In genomic region chr19:51607920-51608562, GRCh38 we compare ENCODE assay signal across 1 cellular context.
TF ChIP-seq lines count a peak whose summit lies in the region.

No MANE protein-coding gene starts in this region.

TF ChIP-seq in HepG2, 621 proteins besides CTCF, POLR2A, EP300 and RAD21 (continued from another document and continues in another):
- TF ChIP-seq ZBTB10 (CRISPR knock-in tag; IDR thresholded peaks at IDR 0.05; ENCODE audit: borderline replicate concordance) = peak; percentile 77; the same call in 1 of the 2 replicates
- 0 out of 2 replicates have a peak, but pooled peaks have one; percentile 81 for TF ChIP-seq BRCA1 (CRISPR knock-in tag; IDR thresholded peaks at IDR 0.05)
- TF ChIP-seq KDM4B (CRISPR knock-in tag; IDR thresholded peaks at IDR 0.05) = peak; percentile 83
- TF ChIP-seq KDM2A (CRISPR knock-in tag; IDR thresholded peaks at IDR 0.05; ENCODE audit: borderline replicate concordance, low read depth) = peak; percentile 87
- TF ChIP-seq ZNF720 (CRISPR knock-in tag; IDR thresholded peaks at IDR 0.05) = 0 out of 2 replicates have a peak, but pooled peaks have one; percentile 70
- TF ChIP-seq, protein P1, sequence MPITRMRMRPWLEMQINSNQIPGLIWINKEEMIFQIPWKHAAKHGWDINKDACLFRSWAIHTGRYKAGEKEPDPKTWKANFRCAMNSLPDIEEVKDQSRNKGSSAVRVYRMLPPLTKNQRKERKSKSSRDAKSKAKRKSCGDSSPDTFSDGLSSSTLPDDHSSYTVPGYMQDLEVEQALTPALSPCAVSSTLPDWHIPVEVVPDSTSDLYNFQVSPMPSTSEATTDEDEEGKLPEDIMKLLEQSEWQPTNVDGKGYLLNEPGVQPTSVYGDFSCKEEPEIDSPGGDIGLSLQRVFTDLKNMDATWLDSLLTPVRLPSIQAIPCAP (CRISPR knock-in tag; IDR thresholded peaks at IDR 0.05; ENCODE audit: low read depth) = no peak
- TF ChIP-seq AGO2 (optimal IDR thresholded peaks at IDR 0.05; ENCODE audit: low read depth, low read length) = no peak
- TF ChIP-seq NFE2L1 (CRISPR knock-in tag; IDR thresholded peaks at IDR 0.05; ENCODE audit: borderline replicate concordance) = no peak
- no peak for TF ChIP-seq ZNF775 (CRISPR knock-in tag; IDR thresholded peaks at IDR 0.05; ENCODE audit: borderline replicate concordance)
- TF ChIP-seq SOX13 (IDR thresholded peaks at IDR 0.05) = no peak
- TF ChIP-seq SOX13 (CRISPR knock-in tag; conservative IDR thresholded peaks at IDR 0.05 in 1 of 2, IDR thresholded peaks at IDR 0.05 in 1 of 2) = peak in 1 of 2 experiments; percentile 69; a peak in 2 of 4 replicates
- no peak for TF ChIP-seq AFF4 (CRISPR knock-in tag; IDR thresholded peaks at IDR 0.05)
- no peak for TF ChIP-seq CHD2 (IDR thresholded peaks at IDR 0.05; ENCODE audit: low read depth, low read length)
- TF ChIP-seq FOSL2 (CRISPR knock-in tag; IDR thresholded peaks at IDR 0.05) = peak; percentile 50
- peak; percentile 99 for TF ChIP-seq ZNF232 (CRISPR knock-in tag; IDR thresholded peaks at IDR 0.05; ENCODE audit: borderline replicate concordance)
- TF ChIP-seq, protein P2, sequence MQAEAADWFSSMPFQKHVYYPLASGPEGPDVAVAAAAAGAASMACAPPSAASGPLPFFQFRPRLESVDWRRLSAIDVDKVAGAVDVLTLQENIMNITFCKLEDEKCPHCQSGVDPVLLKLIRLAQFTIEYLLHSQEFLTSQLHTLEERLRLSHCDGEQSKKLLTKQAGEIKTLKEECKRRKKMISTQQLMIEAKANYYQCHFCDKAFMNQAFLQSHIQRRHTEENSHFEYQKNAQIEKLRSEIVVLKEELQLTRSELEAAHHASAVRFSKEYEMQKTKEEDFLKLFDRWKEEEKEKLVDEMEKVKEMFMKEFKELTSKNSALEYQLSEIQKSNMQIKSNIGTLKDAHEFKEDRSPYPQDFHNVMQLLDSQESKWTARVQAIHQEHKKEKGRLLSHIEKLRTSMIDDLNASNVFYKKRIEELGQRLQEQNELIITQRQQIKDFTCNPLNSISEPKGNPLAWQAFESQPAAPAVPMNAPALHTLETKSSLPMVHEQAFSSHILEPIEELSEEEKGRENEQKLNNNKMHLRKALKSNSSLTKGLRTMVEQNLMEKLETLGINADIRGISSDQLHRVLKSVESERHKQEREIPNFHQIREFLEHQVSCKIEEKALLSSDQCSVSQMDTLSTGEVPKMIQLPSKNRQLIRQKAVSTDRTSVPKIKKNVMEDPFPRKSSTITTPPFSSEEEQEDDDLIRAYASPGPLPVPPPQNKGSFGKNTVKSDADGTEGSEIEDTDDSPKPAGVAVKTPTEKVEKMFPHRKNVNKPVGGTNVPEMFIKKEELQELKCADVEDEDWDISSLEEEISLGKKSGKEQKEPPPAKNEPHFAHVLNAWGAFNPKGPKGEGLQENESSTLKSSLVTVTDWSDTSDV (CRISPR knock-in tag; IDR thresholded peaks at IDR 0.05) = peak; percentile 72; the same call in 1 of the 2 replicates
- peak; percentile 59; the same call in 1 of the 2 replicates for TF ChIP-seq SPEN (CRISPR knock-in tag; IDR thresholded peaks at IDR 0.05; ENCODE audit: low read depth)
- peak; percentile 68; the same call in 1 of the 2 replicates for TF ChIP-seq ZNF205 (CRISPR knock-in tag; IDR thresholded peaks at IDR 0.05)
- peak; percentile 96 for TF ChIP-seq ZNF792 (CRISPR knock-in tag; IDR thresholded peaks at IDR 0.05)
- TF ChIP-seq RERE (CRISPR knock-in tag; IDR thresholded peaks at IDR 0.05; ENCODE audit: low read depth) = peak; percentile 48; the same call in 1 of the 2 replicates
- TF ChIP-seq, protein P3, sequence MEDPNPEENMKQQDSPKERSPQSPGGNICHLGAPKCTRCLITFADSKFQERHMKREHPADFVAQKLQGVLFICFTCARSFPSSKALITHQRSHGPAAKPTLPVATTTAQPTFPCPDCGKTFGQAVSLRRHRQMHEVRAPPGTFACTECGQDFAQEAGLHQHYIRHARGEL (CRISPR knock-in tag; IDR thresholded peaks at IDR 0.05) = no peak
- peak; percentile 83; the same call in 1 of the 2 replicates for TF ChIP-seq ZNF563 (CRISPR knock-in tag; IDR thresholded peaks at IDR 0.05)
- peak; percentile 75; the same call in 1 of the 2 replicates for TF ChIP-seq ZNF709 (CRISPR knock-in tag; IDR thresholded peaks at IDR 0.05)
- TF ChIP-seq, protein P4, sequence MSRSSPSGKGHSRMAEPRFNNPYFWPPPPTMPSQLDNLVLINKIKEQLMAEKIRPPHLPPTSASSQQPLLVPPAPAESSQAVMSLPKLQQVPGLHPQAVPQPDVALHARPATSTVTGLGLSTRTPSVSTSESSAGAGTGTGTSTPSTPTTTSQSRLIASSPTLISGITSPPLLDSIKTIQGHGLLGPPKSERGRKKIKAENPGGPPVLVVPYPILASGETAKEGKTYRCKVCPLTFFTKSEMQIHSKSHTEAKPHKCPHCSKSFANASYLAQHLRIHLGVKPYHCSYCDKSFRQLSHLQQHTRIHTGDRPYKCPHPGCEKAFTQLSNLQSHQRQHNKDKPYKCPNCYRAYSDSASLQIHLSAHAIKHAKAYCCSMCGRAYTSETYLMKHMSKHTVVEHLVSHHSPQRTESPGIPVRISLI (CRISPR knock-in tag; IDR thresholded peaks at IDR 0.05; ENCODE audit: borderline replicate concordance) = no peak
- peak; percentile 47; the same call in 1 of the 2 replicates for TF ChIP-seq ZNF136 (CRISPR knock-in tag; IDR thresholded peaks at IDR 0.05; ENCODE audit: low read depth)
- no peak for TF ChIP-seq GFI1 (CRISPR knock-in tag; IDR thresholded peaks at IDR 0.05; ENCODE audit: borderline replicate concordance)
- no peak for TF ChIP-seq TBL1XR1 (IDR thresholded peaks at IDR 0.05; ENCODE audit: borderline replicate concordance, low read length, partially characterized antibody)
- peak; percentile 97 for TF ChIP-seq KLF6 (CRISPR knock-in tag; IDR thresholded peaks at IDR 0.05)
- no peak for TF ChIP-seq LCORL (IDR thresholded peaks at IDR 0.05)
- TF ChIP-seq LCORL (CRISPR knock-in tag; IDR thresholded peaks at IDR 0.05) = no peak
- no peak for TF ChIP-seq NR1H2 (CRISPR knock-in tag; IDR thresholded peaks at IDR 0.05; ENCODE audit: borderline replicate concordance, low read depth)
- no peak for TF ChIP-seq ZNF354B (CRISPR knock-in tag; IDR thresholded peaks at IDR 0.05)
- TF ChIP-seq CREB1 (IDR thresholded peaks at IDR 0.05) = no peak
- no peak for TF ChIP-seq CREB1 (CRISPR knock-in tag; IDR thresholded peaks at IDR 0.05)
- TF ChIP-seq THAP9 (CRISPR knock-in tag; IDR thresholded peaks at IDR 0.05; ENCODE audit: borderline replicate concordance) = no peak
- TF ChIP-seq NKX3-1 (CRISPR knock-in tag; IDR thresholded peaks at IDR 0.05) = peak; percentile 91
- peak; percentile 81; the same call in 1 of the 2 replicates for TF ChIP-seq ZSCAN30 (CRISPR knock-in tag; IDR thresholded peaks at IDR 0.05)
- TF ChIP-seq ZNF33B (CRISPR knock-in tag; IDR thresholded peaks at IDR 0.05) = no peak
- TF ChIP-seq SSRP1 (CRISPR knock-in tag; IDR thresholded peaks at IDR 0.05) = no peak
- no peak for TF ChIP-seq FOSL1 (CRISPR knock-in tag; IDR thresholded peaks at IDR 0.05; ENCODE audit: borderline replicate concordance)
- peak; percentile 54; the same call in 1 of the 2 replicates for TF ChIP-seq NRL (CRISPR knock-in tag; IDR thresholded peaks at IDR 0.05; ENCODE audit: borderline replicate concordance)
- TF ChIP-seq FOXK1 (CRISPR knock-in tag; IDR thresholded peaks at IDR 0.05; ENCODE audit: borderline replicate concordance, low read depth) = peak; percentile 78; the same call in 1 of the 2 replicates
- TF ChIP-seq ZNF160 (CRISPR knock-in tag; IDR thresholded peaks at IDR 0.05) = peak; percentile 75; the same call in 1 of the 2 replicates
- TF ChIP-seq ZNF501 (CRISPR knock-in tag; IDR thresholded peaks at IDR 0.05) = no peak
